17 cellular contexts compared by ENCODE assay signal in genomic region chr2:161842751-161843433, GRCh38.
"Had no signal": no experiment of that assay in that cellular context is flagged by ENCODE, and none has a peak within 500 bp of the region (broad histone marks: within the 10 kb centered on the region; RNA-seq: fewer than 3 reads in every experiment).

No MANE protein-coding gene starts in this region.

- H3K36me3 Mint-ChIP-seq: activated naive CD8-positive, alpha-beta T cell treated with anti-CD3 and anti-CD28 coated beads, Interleukin-2, amount 10 ng/mL, durations not matched to agents 7 days and 5 days; memory B cell had no signal

- H3K4me3 ChIP-seq: breast epithelium, psoas muscle, transverse colon had no signal

- DNase-seq: activated CD4-positive, alpha-beta memory T cell treated with anti-CD3 and anti-CD28 coated beads, Interleukin-2, amount 10 ng/mL, durations not matched to agents 7 days and 5 days; activated CD4-positive, alpha-beta T cell treated with anti-CD3 and anti-CD28 coated beads for 1 hour; activated CD8-positive, alpha-beta memory T cell treated with anti-CD3 and anti-CD28 coated beads, Interleukin-2, amount 50 U/mL, for 48 hours; activated naive CD8-positive, alpha-beta T cell treated with anti-CD3 and anti-CD28 coated beads, Interleukin-2, amount 10 ng/mL, durations not matched to agents 7 days and 5 days; anterior cingulate cortex; dermis blood vessel endothelial cell; head of caudate nucleus; psoas muscle; stimulated activated CD4-positive, alpha-beta T cell treated with anti-CD3 and anti-CD28 coated beads, Interleukin-2, amount 100 ng/mL, for 24 hours; stimulated activated naive CD4-positive, alpha-beta T cell; substantia nigra; T-helper 9 cell; transverse colon had no signal

- H3K4me3 Mint-ChIP-seq: activated CD4-positive, alpha-beta memory T cell treated with anti-CD3 and anti-CD28 coated beads, Interleukin-2, amount 10 ng/mL, durations not matched to agents 7 days and 5 days; activated naive CD8-positive, alpha-beta T cell treated with anti-CD3 and anti-CD28 coated beads, Interleukin-2, amount 10 ng/mL, durations not matched to agents 7 days and 5 days; memory B cell had no signal

- H3K27ac Mint-ChIP-seq: activated CD4-positive, alpha-beta memory T cell treated with anti-CD3 and anti-CD28 coated beads, Interleukin-2, amount 10 ng/mL, durations not matched to agents 7 days and 5 days; activated naive CD8-positive, alpha-beta T cell treated with anti-CD3 and anti-CD28 coated beads, Interleukin-2, amount 10 ng/mL, durations not matched to agents 7 days and 5 days; memory B cell had no signal

- H3K27me3 Mint-ChIP-seq: activated CD4-positive, alpha-beta memory T cell treated with anti-CD3 and anti-CD28 coated beads, Interleukin-2, amount 10 ng/mL, durations not matched to agents 7 days and 5 days; memory B cell had no signal

- H3K27me3 ChIP-seq: breast epithelium, transverse colon had no signal

- H3K9me3 Mint-ChIP-seq: activated naive CD8-positive, alpha-beta T cell treated with anti-CD3 and anti-CD28 coated beads, Interleukin-2, amount 10 ng/mL, durations not matched to agents 7 days and 5 days had no signal

- H3K4me1 Mint-ChIP-seq: activated CD4-positive, alpha-beta memory T cell treated with anti-CD3 and anti-CD28 coated beads, Interleukin-2, amount 10 ng/mL, durations not matched to agents 7 days and 5 days; activated naive CD8-positive, alpha-beta T cell treated with anti-CD3 and anti-CD28 coated beads, Interleukin-2, amount 10 ng/mL, durations not matched to agents 7 days and 5 days; memory B cell had no signal

- ATAC-seq: left lobe of liver, psoas muscle, sciatic nerve had no signal

- H3K4me1 ChIP-seq: breast epithelium, psoas muscle, transverse colon had no signal

- H3K36me3 ChIP-seq: breast epithelium, transverse colon had no signal

- H3K27ac ChIP-seq: breast epithelium, psoas muscle, transverse colon had no signal

- H3K9me3 ChIP-seq: psoas muscle had no signal
